21 cellular contexts compared by ENCODE assay signal in the genomic region with DNA sequence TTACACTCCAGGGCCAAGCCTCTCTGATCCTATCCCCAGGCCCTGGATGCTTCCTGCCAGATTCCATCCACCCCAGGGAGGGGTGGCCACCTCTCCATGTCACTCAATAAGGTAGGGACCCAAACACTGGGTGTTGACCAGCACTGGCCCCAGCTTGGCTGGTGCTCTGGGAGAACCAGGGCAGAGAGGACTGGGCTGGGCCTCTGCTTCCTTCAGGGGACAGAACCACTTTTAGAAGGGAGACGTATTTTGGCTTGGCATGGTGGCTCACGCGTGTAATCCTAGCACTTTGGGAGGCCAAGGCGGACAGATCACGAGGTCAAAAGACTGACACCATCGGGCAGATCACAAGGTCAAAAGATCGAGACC. TPM values are rescaled to one million over a fixed set of nuclear protein-coding genes. Genes with fewer than 3 reads are reported as not detected.
A peak's percentile ranks its signal among the peaks of the same experiment; 100 is the strongest.
DNase-seq lines count a peak whose midpoint lies in the region; ATAC-seq and TF ChIP-seq lines count a peak whose summit lies in the region.
"Had no signal": no experiment of that assay in that cellular context is flagged by ENCODE, and none has a peak within 500 bp of the region (broad histone marks: within the 10 kb centered on the region; RNA-seq: fewer than 3 reads in every experiment).

No MANE protein-coding gene starts in this region.

- H4K20me1 ChIP-seq in OCI-LY1 (ENCODE audit: insufficient read depth, low read length) = no peaks in the 10 kb centered on the region

- H3K9ac ChIP-seq in OCI-LY1 (ENCODE audit: low read length) = no peak overlapping the region

- H3K9me3 Mint-ChIP-seq in glutamatergic neuron (ENCODE audit: unreplicated experiment) = peaks cover 5% of the 10 kb centered on the region
- H3K9me3 Mint-ChIP-seq: CD4-positive, alpha-beta T cell; GM23338; IgD-negative memory B cell had no signal

- no peak for DNase-seq in right atrium auricular region (ENCODE audit: low spot score)
- no peak for DNase-seq in cardiac septum (ENCODE audit: low spot score)
- no peak for DNase-seq in glutamatergic neuron
- no peak for DNase-seq in stimulated activated naive CD8-positive, alpha-beta T cell treated with anti-CD3 and anti-CD28 coated beads, Interleukin-15, Interleukin-2, amounts not matched to agents 100 U/mL and 50 U/mL, for 24 hours
- no peak for DNase-seq in SW480 (ENCODE audit: low spot score)
- DNase-seq: CD4-positive, alpha-beta T cell; COR-L47; DMS79; HCEC 1CT; NCI-H1105 treated with DMSO at 0.1 percent for 48 hours; NCI-H2081 treated with DMSO at 0.1 percent for 48 hours; NCI-H524 treated with DMSO at 0.1 percent for 48 hours; PC-9; SHP77 treated with DMSO at 0.1 percent for 48 hours had no signal

- peaks cover 9% of the 10 kb centered on the region for H3K27me3 Mint-ChIP-seq in glutamatergic neuron (ENCODE audit: unreplicated experiment)

- H3K9me2 ChIP-seq in OCI-LY1 (ENCODE audit: low read depth, low read length) = no peaks in the 10 kb centered on the region

- no peak overlapping the region for H3K27ac Mint-ChIP-seq in glutamatergic neuron (ENCODE audit: unreplicated experiment)
- H3K27ac Mint-ChIP-seq: CD4-positive, alpha-beta T cell; GM23338 had no signal

- no peaks in the 10 kb centered on the region for H3K9me3 ChIP-seq in right atrium auricular region
- H3K9me3 ChIP-seq in OCI-LY1 (ENCODE audit: low read length) = no peaks in the 10 kb centered on the region

- peak overlapping the region; percentile 81 to 83 for H3K27ac ChIP-seq in right atrium auricular region
- no peak overlapping the region for H3K27ac ChIP-seq in OCI-LY1 (ENCODE audit: low read depth, low read length, poor library complexity, severe bottlenecking)
- H3K27ac ChIP-seq: PC-9, SK-N-MC had no signal

- H3K4me3 Mint-ChIP-seq in glutamatergic neuron (ENCODE audit: unreplicated experiment) = peak overlapping the region; percentile 46
- H3K4me3 Mint-ChIP-seq: CD4-positive, alpha-beta T cell; GM23338 had no signal

- no peak for ATAC-seq in HG02610 (IDR thresholded peaks at IDR 0.05; ENCODE audit: unreplicated experiment)
- ATAC-seq in stimulated activated naive CD8-positive, alpha-beta T cell treated with anti-CD3 and anti-CD28 coated beads, Interleukin-15, Interleukin-2, amounts not matched to agents 100 U/mL and 50 U/mL, for 24 hours = no peak

- H3K36me3 ChIP-seq in right atrium auricular region (no peaks in the 10 kb centered on the region), OCI-LY1 (ENCODE audit: insufficient read depth, low read length) (no peaks in the 10 kb centered on the region)

- no peaks in the 10 kb centered on the region for H3K36me3 Mint-ChIP-seq in glutamatergic neuron (ENCODE audit: unreplicated experiment)
- H3K36me3 Mint-ChIP-seq: IgD-negative memory B cell had no signal

- H3K4me1 Mint-ChIP-seq in glutamatergic neuron (ENCODE audit: low read depth, unreplicated experiment) = peaks cover 51% of the 10 kb centered on the region

- intact Hi-C loops in cardiac septum (cut with DNase I) = no loop called here

- H3K27me3 ChIP-seq in right atrium auricular region (no peaks in the 10 kb centered on the region), OCI-LY1 (ENCODE audit: insufficient read depth, low read length) (no peaks in the 10 kb centered on the region; the same call in 1 of the 2 replicates)

- H3K4me3 ChIP-seq in right atrium auricular region (no peak overlapping the region), OCI-LY1 (ENCODE audit: low read depth, low read length, poor library complexity, severe bottlenecking) (no peak overlapping the region)
- H3K4me3 ChIP-seq: GM23338, PC-9, SK-N-MC had no signal

- no peaks in the 10 kb centered on the region for H3K79me2 ChIP-seq in OCI-LY1 (ENCODE audit: insufficient read depth, low read length)

- TF ChIP-seq CTCF in right atrium auricular region (IDR thresholded peaks at IDR 0.05) (no peak), OCI-LY1 (IDR thresholded peaks at IDR 0.05; ENCODE audit: low read length) (no peak), glutamatergic neuron (IDR thresholded peaks at IDR 0.05; ENCODE audit: partially characterized antibody, unreplicated experiment) (no peak)

- no peaks in the 10 kb centered on the region for H3F3A ChIP-seq in OCI-LY1 (ENCODE audit: insufficient read depth, low read length)

- H3K4me1 ChIP-seq in right atrium auricular region (peaks cover 0 to 44% of the 10 kb centered on the region in 2 donors), OCI-LY1 (ENCODE audit: insufficient read depth, low read length, severe bottlenecking) (peaks cover 22% of the 10 kb centered on the region)

- H2AFZ ChIP-seq in OCI-LY1 (ENCODE audit: low read length) = no peak overlapping the region
- H2AFZ ChIP-seq: GM23338, PC-9 had no signal

- peak overlapping the region; percentile 21; the same call in 1 of the 2 replicates for H3K4me2 ChIP-seq in OCI-LY1 (ENCODE audit: low read length)
- H3K4me2 ChIP-seq: GM23338, PC-9 had no signal

RNA-seq across cellular contexts. Expression of a gene that starts 4.7 kb away (rescaled TPM):
- total RNA-seq in right atrium auricular region (10 to 100 TPM in 1 of 2 donors, 1 to 10 TPM in 1; 1.1 to 10.8 TPM), cardiac septum (0.67 TPM), glutamatergic neuron (ENCODE audit: unreplicated experiment) (0.32 TPM)
- total RNA-seq: A172, M059J, PC-9 had no signal

RNA-seq across cellular contexts. Expression of a gene that starts 9.1 kb away (rescaled TPM):
- total RNA-seq in right atrium auricular region (10 to 100 TPM; 13.8 to 88.7 TPM), cardiac septum (7.9 TPM), glutamatergic neuron (ENCODE audit: unreplicated experiment) (not detected)
- total RNA-seq: A172, GM23338, M059J, PC-9 had no signal

RNA-seq across cellular contexts. Expression of a gene that starts 21.2 kb away (rescaled TPM):
- total RNA-seq in right atrium auricular region (10 to 100 TPM; 38.1 to 42.9 TPM), cardiac septum (25.6 TPM), glutamatergic neuron (ENCODE audit: unreplicated experiment) (46.5 TPM)

RNA-seq across cellular contexts. Expression of a gene that starts 39.9 kb away (rescaled TPM):
- total RNA-seq in right atrium auricular region (10 to 100 TPM; 25.6 to 26.8 TPM), cardiac septum (29.5 TPM), glutamatergic neuron (ENCODE audit: unreplicated experiment) (72.6 TPM)

RNA-seq across cellular contexts. Expression of a gene that starts 51.4 kb away (rescaled TPM):
- total RNA-seq in right atrium auricular region (10 to 100 TPM; 72.3 to 80.9 TPM), cardiac septum (33.3 TPM), glutamatergic neuron (ENCODE audit: unreplicated experiment) (35.6 TPM)
